11 cellular contexts compared by ENCODE assay signal in the genomic region with DNA sequence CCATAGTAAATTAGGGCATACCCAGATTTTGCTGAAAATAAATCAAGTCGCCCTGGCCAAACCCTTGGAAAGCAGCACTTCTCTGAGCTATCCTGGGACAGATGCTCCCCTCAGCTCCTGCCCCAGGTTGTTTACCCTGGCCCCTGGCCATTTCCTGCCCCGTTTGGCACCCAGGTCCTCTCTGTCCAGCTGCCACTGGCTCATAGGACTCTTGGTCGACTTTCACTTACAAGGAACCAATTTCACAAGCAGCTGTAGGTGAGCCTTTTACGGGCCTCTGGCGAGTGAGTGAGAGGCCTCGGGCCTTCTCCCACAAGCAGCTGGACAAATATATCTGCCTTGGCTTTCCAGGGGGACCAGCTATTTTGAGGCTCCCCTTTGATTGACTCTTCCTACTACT.
DNase-seq lines count a peak whose midpoint lies in the region; ATAC-seq, FAIRE-seq and TF ChIP-seq lines count a peak whose summit lies in the region.
"Had no signal": no experiment of that assay in that cellular context is flagged by ENCODE, and none has a peak within 500 bp of the region (broad histone marks: within the 10 kb centered on the region; RNA-seq: fewer than 3 reads in every experiment).

No MANE protein-coding gene starts in this region.

- peak overlapping the region; percentile 71 for H3K27ac Mint-ChIP-seq in osteocyte (ENCODE audit: unreplicated experiment)
- H3K27ac Mint-ChIP-seq in activated T-cell treated with anti-CD3 and anti-CD28 coated beads, Interleukin-2, amount 50 U/mL, for 24 hours, result no peak overlapping the region

- H3K27me3 Mint-ChIP-seq in osteocyte (ENCODE audit: unreplicated experiment), result no peaks in the 10 kb centered on the region
- H3K27me3 Mint-ChIP-seq in activated T-cell treated with anti-CD3 and anti-CD28 coated beads, Interleukin-2, amount 50 U/mL, for 24 hours, result no peaks in the 10 kb centered on the region

- no peak overlapping the region for H3K4me3 Mint-ChIP-seq in osteocyte (ENCODE audit: unreplicated experiment)
- no peak overlapping the region for H3K4me3 Mint-ChIP-seq in activated T-cell treated with anti-CD3 and anti-CD28 coated beads, Interleukin-2, amount 50 U/mL, for 24 hours

- H3K4me1 Mint-ChIP-seq in osteocyte (ENCODE audit: unreplicated experiment), result peaks cover 53% of the 10 kb centered on the region
- H3K4me1 Mint-ChIP-seq in activated T-cell treated with anti-CD3 and anti-CD28 coated beads, Interleukin-2, amount 50 U/mL, for 24 hours (ENCODE audit: low read depth), result peaks cover 27% of the 10 kb centered on the region

- H3K9me3 Mint-ChIP-seq in osteocyte (ENCODE audit: unreplicated experiment), result no peaks in the 10 kb centered on the region
- no peaks in the 10 kb centered on the region for H3K9me3 Mint-ChIP-seq in activated T-cell treated with anti-CD3 and anti-CD28 coated beads, Interleukin-2, amount 50 U/mL, for 24 hours

- no peak for FAIRE-seq in bronchial epithelial cell (lab: Jason Lieb, UNC)
- FAIRE-seq: D721Med had no signal

- DNase-seq in NCI-H1694 (lab: John Stamatoyannopoulos, UW), result peak; percentile 4
- peak; percentile 31 for DNase-seq in bronchial epithelial cell (ENCODE audit: low read depth)
- no peak for DNase-seq in osteocyte (ENCODE audit: extremely low spot score, unreplicated experiment)
- no peak for DNase-seq in activated T-cell treated with anti-CD3 and anti-CD28 coated beads, Interleukin-2, amount 50 U/mL, for 24 hours
- DNase-seq in anterior cingulate cortex (lab: John Stamatoyannopoulos, UW), result no peak
- no peak for DNase-seq in DMS153 treated with DMSO at 0.1 percent for 48 hours (lab: John Stamatoyannopoulos, UW; ENCODE audit: unreplicated experiment)
- DNase-seq: NCI-H2107 had no signal

- ATAC-seq in HG03139 (IDR thresholded peaks at IDR 0.05; ENCODE audit: unreplicated experiment), result no peak
- ATAC-seq: activated CD4-positive, CD25-positive, alpha-beta regulatory T cell treated with anti-CD3 and anti-CD28 coated beads, Interleukin-2, amount 50 U/mL, for 24 hours had no signal

- TF ChIP-seq CTCF in C4-2B (conservative IDR thresholded peaks at IDR 0.05), result no peak
- TF ChIP-seq CTCF in bronchial epithelial cell (IDR thresholded peaks at IDR 0.05; ENCODE audit: insufficient read depth, low read length, severe bottlenecking), result no peak
- no peak for TF ChIP-seq CTCF in osteocyte (IDR thresholded peaks at IDR 0.05)

- H3K36me3 ChIP-seq in bronchial epithelial cell (ENCODE audit: control insufficient read depth, insufficient read depth, low read length), result no peaks in the 10 kb centered on the region

- no peaks in the 10 kb centered on the region for H3K36me3 Mint-ChIP-seq in osteocyte (ENCODE audit: unreplicated experiment)
- H3K36me3 Mint-ChIP-seq in activated T-cell treated with anti-CD3 and anti-CD28 coated beads, Interleukin-2, amount 50 U/mL, for 24 hours (ENCODE audit: low read depth), result no peaks in the 10 kb centered on the region

- H3K4me3 ChIP-seq in bronchial epithelial cell (ENCODE audit: low read depth, low read length), result no peak overlapping the region

- H3K27ac ChIP-seq in C4-2B, result peak overlapping the region; percentile 64

- no peaks in the 10 kb centered on the region for H3K27me3 ChIP-seq in bronchial epithelial cell (ENCODE audit: control insufficient read depth, insufficient read depth, low read length)

Comparison
In these comparisons a context has a peak if more than half of its experiments do, and no peak if none do; other contexts are left out.
1. DNase-seq: peak in NCI-H1694 (single experiment) and bronchial epithelial cell (single experiment); none in osteocyte (single experiment), activated T-cell treated with anti-CD3 and anti-CD28 coated beads, Interleukin-2, amount 50 U/mL, for 24 hours (single experiment), anterior cingulate cortex (0 of 58) and DMS153 treated with DMSO at 0.1 percent for 48 hours (single experiment).